Comparison of ENCODE assay signal across 1 cellular context in the genomic region with DNA sequence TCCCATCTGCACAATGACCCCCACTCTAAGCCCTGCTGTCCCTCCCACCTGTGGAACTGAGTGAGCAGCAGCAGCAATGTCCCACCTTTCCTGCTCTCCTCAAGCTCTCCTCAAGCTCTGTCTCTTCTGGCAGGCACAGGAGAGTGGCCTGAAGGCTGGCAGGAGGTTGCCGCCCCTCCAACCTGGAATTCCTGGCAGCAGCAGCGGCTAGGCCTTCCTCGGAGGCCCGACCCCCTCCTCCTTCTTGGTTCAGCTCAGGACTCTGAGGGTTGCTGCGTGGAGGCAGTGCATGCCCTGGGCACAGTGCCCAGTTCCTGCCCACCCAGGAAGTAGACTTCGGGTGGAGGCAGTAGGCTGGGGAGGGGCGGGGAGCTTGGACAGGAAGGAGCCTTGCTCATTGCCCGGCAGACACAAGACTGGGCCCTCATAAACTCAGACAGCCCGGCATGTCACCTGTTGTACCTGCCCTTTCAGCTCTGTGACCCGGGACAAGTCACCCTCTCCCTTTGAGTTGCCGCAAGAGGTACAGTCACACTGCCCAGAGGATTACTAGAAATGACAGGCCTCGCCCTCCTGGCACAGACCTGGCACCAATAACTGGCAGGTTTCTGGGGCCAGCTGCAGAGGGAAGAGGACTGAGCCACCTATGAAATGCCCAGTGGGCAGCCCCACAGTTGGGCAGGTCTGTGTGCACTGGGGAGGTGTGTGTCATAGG.
A peak's percentile ranks its signal among the peaks of the same experiment; 100 is the strongest.
TF ChIP-seq lines count a peak whose summit lies in the region.

No MANE protein-coding gene starts in this region.

TF ChIP-seq in HepG2, 621 proteins besides CTCF, POLR2A, EP300 and RAD21 (continued from another document and continues in another):
- TF ChIP-seq, protein P1, sequence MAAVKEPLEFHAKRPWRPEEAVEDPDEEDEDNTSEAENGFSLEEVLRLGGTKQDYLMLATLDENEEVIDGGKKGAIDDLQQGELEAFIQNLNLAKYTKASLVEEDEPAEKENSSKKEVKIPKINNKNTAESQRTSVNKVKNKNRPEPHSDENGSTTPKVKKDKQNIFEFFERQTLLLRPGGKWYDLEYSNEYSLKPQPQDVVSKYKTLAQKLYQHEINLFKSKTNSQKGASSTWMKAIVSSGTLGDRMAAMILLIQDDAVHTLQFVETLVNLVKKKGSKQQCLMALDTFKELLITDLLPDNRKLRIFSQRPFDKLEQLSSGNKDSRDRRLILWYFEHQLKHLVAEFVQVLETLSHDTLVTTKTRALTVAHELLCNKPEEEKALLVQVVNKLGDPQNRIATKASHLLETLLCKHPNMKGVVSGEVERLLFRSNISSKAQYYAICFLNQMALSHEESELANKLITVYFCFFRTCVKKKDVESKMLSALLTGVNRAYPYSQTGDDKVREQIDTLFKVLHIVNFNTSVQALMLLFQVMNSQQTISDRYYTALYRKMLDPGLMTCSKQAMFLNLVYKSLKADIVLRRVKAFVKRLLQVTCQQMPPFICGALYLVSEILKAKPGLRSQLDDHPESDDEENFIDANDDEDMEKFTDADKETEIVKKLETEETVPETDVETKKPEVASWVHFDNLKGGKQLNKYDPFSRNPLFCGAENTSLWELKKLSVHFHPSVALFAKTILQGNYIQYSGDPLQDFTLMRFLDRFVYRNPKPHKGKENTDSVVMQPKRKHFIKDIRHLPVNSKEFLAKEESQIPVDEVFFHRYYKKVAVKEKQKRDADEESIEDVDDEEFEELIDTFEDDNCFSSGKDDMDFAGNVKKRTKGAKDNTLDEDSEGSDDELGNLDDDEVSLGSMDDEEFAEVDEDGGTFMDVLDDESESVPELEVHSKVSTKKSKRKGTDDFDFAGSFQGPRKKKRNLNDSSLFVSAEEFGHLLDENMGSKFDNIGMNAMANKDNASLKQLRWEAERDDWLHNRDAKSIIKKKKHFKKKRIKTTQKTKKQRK (IDR thresholded peaks at IDR 0.05; ENCODE audit: low read length): no peak
- no peak for TF ChIP-seq ZNF260 (CRISPR knock-in tag; IDR thresholded peaks at IDR 0.05; ENCODE audit: borderline replicate concordance, low read depth)
- TF ChIP-seq KMT2B (CRISPR knock-in tag; IDR thresholded peaks at IDR 0.05): no peak
- TF ChIP-seq ATAD3A (CRISPR knock-in tag; IDR thresholded peaks at IDR 0.05): no peak
- TF ChIP-seq SP140L (CRISPR knock-in tag; IDR thresholded peaks at IDR 0.05; ENCODE audit: borderline replicate concordance): no peak
- no peak for TF ChIP-seq ZNF781 (CRISPR knock-in tag; IDR thresholded peaks at IDR 0.05; ENCODE audit: borderline replicate concordance, not compliant biosample characterization)
- TF ChIP-seq THAP9 (CRISPR knock-in tag; IDR thresholded peaks at IDR 0.05; ENCODE audit: borderline replicate concordance): no peak
- TF ChIP-seq AGO1 (IDR thresholded peaks at IDR 0.05; ENCODE audit: low read depth, low read length, poor library complexity, severe bottlenecking): no peak
- TF ChIP-seq, protein P2, sequence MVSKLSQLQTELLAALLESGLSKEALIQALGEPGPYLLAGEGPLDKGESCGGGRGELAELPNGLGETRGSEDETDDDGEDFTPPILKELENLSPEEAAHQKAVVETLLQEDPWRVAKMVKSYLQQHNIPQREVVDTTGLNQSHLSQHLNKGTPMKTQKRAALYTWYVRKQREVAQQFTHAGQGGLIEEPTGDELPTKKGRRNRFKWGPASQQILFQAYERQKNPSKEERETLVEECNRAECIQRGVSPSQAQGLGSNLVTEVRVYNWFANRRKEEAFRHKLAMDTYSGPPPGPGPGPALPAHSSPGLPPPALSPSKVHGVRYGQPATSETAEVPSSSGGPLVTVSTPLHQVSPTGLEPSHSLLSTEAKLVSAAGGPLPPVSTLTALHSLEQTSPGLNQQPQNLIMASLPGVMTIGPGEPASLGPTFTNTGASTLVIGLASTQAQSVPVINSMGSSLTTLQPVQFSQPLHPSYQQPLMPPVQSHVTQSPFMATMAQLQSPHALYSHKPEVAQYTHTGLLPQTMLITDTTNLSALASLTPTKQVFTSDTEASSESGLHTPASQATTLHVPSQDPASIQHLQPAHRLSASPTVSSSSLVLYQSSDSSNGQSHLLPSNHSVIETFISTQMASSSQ (IDR thresholded peaks at IDR 0.05; ENCODE audit: low read depth): no peak
- TF ChIP-seq, protein P2 (CRISPR knock-in tag; IDR thresholded peaks at IDR 0.05; ENCODE audit: borderline replicate concordance): peak; percentile 40; the same call in 1 of the 2 replicates
- TF ChIP-seq ZNF329 (CRISPR knock-in tag; IDR thresholded peaks at IDR 0.05; ENCODE audit: low read depth): no peak
- peak; percentile 17; the same call in 1 of the 2 replicates for TF ChIP-seq RXRB (CRISPR knock-in tag; IDR thresholded peaks at IDR 0.05; ENCODE audit: borderline replicate concordance)
- TF ChIP-seq PITX1 (CRISPR knock-in tag; IDR thresholded peaks at IDR 0.05): no peak
- no peak for TF ChIP-seq ZNF235 (CRISPR knock-in tag; IDR thresholded peaks at IDR 0.05; ENCODE audit: borderline replicate concordance)
- no peak for TF ChIP-seq IKZF4 (CRISPR knock-in tag; IDR thresholded peaks at IDR 0.05; ENCODE audit: borderline replicate concordance, low read depth, not compliant biosample characterization)
- no peak for TF ChIP-seq ZSCAN20 (CRISPR knock-in tag; IDR thresholded peaks at IDR 0.05; ENCODE audit: borderline replicate concordance)
- TF ChIP-seq, protein P3, sequence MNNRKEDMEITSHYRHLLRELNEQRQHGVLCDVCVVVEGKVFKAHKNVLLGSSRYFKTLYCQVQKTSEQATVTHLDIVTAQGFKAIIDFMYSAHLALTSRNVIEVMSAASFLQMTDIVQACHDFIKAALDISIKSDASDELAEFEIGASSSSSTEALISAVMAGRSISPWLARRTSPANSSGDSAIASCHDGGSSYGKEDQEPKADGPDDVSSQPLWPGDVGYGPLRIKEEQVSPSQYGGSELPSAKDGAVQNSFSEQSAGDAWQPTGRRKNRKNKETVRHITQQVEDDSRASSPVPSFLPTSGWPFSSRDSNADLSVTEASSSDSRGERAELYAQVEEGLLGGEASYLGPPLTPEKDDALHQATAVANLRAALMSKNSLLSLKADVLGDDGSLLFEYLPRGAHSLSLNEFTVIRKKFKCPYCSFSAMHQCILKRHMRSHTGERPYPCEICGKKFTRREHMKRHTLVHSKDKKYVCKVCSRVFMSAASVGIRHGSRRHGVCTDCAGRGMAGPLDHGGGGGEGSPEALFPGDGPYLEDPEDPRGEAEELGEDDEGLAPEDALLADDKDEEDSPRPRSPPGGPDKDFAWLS (CRISPR knock-in tag; IDR thresholded peaks at IDR 0.05; ENCODE audit: borderline replicate concordance): no peak
- TF ChIP-seq ZNF572 (CRISPR knock-in tag; IDR thresholded peaks at IDR 0.05): no peak
- TF ChIP-seq TBL1XR1 (IDR thresholded peaks at IDR 0.05; ENCODE audit: borderline replicate concordance, low read length, partially characterized antibody): no peak
- TF ChIP-seq, protein P4, sequence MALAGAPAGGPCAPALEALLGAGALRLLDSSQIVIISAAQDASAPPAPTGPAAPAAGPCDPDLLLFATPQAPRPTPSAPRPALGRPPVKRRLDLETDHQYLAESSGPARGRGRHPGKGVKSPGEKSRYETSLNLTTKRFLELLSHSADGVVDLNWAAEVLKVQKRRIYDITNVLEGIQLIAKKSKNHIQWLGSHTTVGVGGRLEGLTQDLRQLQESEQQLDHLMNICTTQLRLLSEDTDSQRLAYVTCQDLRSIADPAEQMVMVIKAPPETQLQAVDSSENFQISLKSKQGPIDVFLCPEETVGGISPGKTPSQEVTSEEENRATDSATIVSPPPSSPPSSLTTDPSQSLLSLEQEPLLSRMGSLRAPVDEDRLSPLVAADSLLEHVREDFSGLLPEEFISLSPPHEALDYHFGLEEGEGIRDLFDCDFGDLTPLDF (CRISPR knock-in tag; IDR thresholded peaks at IDR 0.05): no peak
- TF ChIP-seq, protein P5, sequence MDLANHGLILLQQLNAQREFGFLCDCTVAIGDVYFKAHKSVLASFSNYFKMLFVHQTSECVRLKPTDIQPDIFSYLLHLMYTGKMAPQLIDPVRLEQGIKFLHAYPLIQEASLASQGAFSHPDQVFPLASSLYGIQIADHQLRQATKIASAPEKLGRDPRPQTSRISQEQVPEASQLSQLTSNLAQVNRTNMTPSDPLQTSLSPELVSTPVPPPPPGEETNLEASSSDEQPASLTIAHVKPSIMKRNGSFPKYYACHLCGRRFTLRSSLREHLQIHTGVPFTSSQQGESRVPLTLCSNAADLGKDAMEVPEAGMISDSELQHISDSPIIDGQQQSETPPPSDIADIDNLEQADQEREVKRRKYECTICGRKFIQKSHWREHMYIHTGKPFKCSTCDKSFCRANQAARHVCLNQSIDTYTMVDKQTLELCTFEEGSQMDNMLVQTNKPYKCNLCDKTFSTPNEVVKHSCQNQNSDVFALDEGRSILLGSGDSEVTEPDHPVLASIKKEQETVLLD (CRISPR knock-in tag; IDR thresholded peaks at IDR 0.05; ENCODE audit: low read depth): peak; percentile 28; the same call in 1 of the 2 replicates
- TF ChIP-seq HNF4G (IDR thresholded peaks at IDR 0.05; ENCODE audit: borderline replicate concordance, low read depth, low read length): no peak
- TF ChIP-seq HNF4G (CRISPR knock-in tag; IDR thresholded peaks at IDR 0.05; ENCODE audit: borderline replicate concordance, low read depth): no peak
- TF ChIP-seq ADNP (CRISPR knock-in tag; IDR thresholded peaks at IDR 0.05): no peak
- TF ChIP-seq, protein P6, sequence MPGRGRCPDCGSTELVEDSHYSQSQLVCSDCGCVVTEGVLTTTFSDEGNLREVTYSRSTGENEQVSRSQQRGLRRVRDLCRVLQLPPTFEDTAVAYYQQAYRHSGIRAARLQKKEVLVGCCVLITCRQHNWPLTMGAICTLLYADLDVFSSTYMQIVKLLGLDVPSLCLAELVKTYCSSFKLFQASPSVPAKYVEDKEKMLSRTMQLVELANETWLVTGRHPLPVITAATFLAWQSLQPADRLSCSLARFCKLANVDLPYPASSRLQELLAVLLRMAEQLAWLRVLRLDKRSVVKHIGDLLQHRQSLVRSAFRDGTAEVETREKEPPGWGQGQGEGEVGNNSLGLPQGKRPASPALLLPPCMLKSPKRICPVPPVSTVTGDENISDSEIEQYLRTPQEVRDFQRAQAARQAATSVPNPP (CRISPR knock-in tag; IDR thresholded peaks at IDR 0.05): no peak
- TF ChIP-seq HNRNPLL (IDR thresholded peaks at IDR 0.05; ENCODE audit: low read depth, low read length, poor library complexity, severe bottlenecking): no peak
- TF ChIP-seq ZNF34 (CRISPR knock-in tag; IDR thresholded peaks at IDR 0.05; ENCODE audit: borderline replicate concordance): no peak
- no peak for TF ChIP-seq MEIS2 (CRISPR knock-in tag; IDR thresholded peaks at IDR 0.05)
- no peak for TF ChIP-seq ZIK1 (CRISPR knock-in tag; IDR thresholded peaks at IDR 0.05; ENCODE audit: borderline replicate concordance, low read depth)
- TF ChIP-seq ZNF605 (CRISPR knock-in tag; IDR thresholded peaks at IDR 0.05): no peak
- TF ChIP-seq SP2 (CRISPR knock-in tag; IDR thresholded peaks at IDR 0.05): no peak
- TF ChIP-seq BCL3 (CRISPR knock-in tag; IDR thresholded peaks at IDR 0.05): no peak; the same call in 1 of the 2 replicates
- no peak for TF ChIP-seq NR1H2 (CRISPR knock-in tag; IDR thresholded peaks at IDR 0.05; ENCODE audit: borderline replicate concordance, low read depth)
- TF ChIP-seq ZNF550 (CRISPR knock-in tag; IDR thresholded peaks at IDR 0.05; ENCODE audit: borderline replicate concordance): no peak
- no peak for TF ChIP-seq ZNF598 (CRISPR knock-in tag; IDR thresholded peaks at IDR 0.05; ENCODE audit: borderline replicate concordance)
- no peak for TF ChIP-seq PHF21A (CRISPR knock-in tag; IDR thresholded peaks at IDR 0.05)
- no peak for TF ChIP-seq GLI4 (CRISPR knock-in tag; IDR thresholded peaks at IDR 0.05; ENCODE audit: borderline replicate concordance)
- peak; percentile 45; the same call in 1 of the 2 replicates for TF ChIP-seq TCF7 (IDR thresholded peaks at IDR 0.05; ENCODE audit: low read depth)
- TF ChIP-seq, protein P7, sequence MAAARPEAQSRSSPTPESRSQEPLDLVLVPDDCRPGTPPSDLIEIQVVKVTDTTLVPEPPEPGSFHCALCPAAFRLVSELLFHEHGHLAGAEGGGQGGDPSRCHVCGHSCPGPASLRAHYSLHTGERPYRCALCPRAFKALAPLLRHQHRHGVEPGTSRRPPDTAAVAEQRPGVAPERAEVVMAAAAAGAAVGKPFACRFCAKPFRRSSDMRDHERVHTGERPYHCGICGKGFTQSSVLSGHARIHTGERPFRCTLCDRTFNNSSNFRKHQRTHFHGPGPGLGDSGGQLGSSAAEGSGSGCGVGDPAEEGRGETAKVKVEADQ (CRISPR knock-in tag; IDR thresholded peaks at IDR 0.05; ENCODE audit: borderline replicate concordance): 0 out of 2 replicates have a peak, but pooled peaks have one; percentile 26
- no peak for TF ChIP-seq PAWR (CRISPR knock-in tag; IDR thresholded peaks at IDR 0.05; ENCODE audit: borderline replicate concordance)
